ENCODE assay signal across 1 cellular context in genomic region chr11:120744016-120744994, GRCh38.
TF ChIP-seq lines count a peak whose summit lies in the region.

No MANE protein-coding gene starts in this region.

TF ChIP-seq in HCT116, 20 proteins besides CTCF, POLR2A, EP300 and RAD21:
- TF ChIP-seq ZBTB33 (IDR thresholded peaks at IDR 0.05; ENCODE audit: extremely low read depth, insufficient replicate concordance, low read length) (no peak), POLR2AphosphoS5 (IDR thresholded peaks at IDR 0.05; ENCODE audit: low read depth, low read length) (no peak), JUND (IDR thresholded peaks at IDR 0.05) (no peak), SRF (IDR thresholded peaks at IDR 0.05; ENCODE audit: low read depth) (no peak), SP1 (IDR thresholded peaks at IDR 0.05; ENCODE audit: low read depth) (no peak), ZFX (IDR thresholded peaks at IDR 0.05) (no peak), CEBPB (IDR thresholded peaks at IDR 0.05; ENCODE audit: low read depth) (no peak), TCF7L2 (IDR thresholded peaks at IDR 0.05; ENCODE audit: borderline replicate concordance, extremely low read depth, insufficient read depth, insufficient read length) (no peak), EZH2phosphoT487 (IDR thresholded peaks at IDR 0.05; ENCODE audit: borderline replicate concordance) (no peak), SIN3A (IDR thresholded peaks at IDR 0.05; ENCODE audit: low read depth) (no peak), ZNF274 (IDR thresholded peaks at IDR 0.05; ENCODE audit: low read depth, low read length) (no peak), ELF1 (IDR thresholded peaks at IDR 0.05; ENCODE audit: borderline replicate concordance, low read depth) (no peak), YY1 (IDR thresholded peaks at IDR 0.05; ENCODE audit: extremely low read depth, insufficient replicate concordance, low read depth, low read length) (no peak), EGR1 (IDR thresholded peaks at IDR 0.05; ENCODE audit: low read depth) (no peak), FOSL1 (IDR thresholded peaks at IDR 0.05; ENCODE audit: low read depth) (no peak), CBX3 (IDR thresholded peaks at IDR 0.05; ENCODE audit: low read depth) (no peak), EZH2 (IDR thresholded peaks at IDR 0.05) (no peak)
- TF ChIP-seq, protein P1, sequence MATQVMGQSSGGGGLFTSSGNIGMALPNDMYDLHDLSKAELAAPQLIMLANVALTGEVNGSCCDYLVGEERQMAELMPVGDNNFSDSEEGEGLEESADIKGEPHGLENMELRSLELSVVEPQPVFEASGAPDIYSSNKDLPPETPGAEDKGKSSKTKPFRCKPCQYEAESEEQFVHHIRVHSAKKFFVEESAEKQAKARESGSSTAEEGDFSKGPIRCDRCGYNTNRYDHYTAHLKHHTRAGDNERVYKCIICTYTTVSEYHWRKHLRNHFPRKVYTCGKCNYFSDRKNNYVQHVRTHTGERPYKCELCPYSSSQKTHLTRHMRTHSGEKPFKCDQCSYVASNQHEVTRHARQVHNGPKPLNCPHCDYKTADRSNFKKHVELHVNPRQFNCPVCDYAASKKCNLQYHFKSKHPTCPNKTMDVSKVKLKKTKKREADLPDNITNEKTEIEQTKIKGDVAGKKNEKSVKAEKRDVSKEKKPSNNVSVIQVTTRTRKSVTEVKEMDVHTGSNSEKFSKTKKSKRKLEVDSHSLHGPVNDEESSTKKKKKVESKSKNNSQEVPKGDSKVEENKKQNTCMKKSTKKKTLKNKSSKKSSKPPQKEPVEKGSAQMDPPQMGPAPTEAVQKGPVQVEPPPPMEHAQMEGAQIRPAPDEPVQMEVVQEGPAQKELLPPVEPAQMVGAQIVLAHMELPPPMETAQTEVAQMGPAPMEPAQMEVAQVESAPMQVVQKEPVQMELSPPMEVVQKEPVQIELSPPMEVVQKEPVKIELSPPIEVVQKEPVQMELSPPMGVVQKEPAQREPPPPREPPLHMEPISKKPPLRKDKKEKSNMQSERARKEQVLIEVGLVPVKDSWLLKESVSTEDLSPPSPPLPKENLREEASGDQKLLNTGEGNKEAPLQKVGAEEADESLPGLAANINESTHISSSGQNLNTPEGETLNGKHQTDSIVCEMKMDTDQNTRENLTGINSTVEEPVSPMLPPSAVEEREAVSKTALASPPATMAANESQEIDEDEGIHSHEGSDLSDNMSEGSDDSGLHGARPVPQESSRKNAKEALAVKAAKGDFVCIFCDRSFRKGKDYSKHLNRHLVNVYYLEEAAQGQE (IDR thresholded peaks at IDR 0.05; ENCODE audit: low read depth), result no peak
- TF ChIP-seq, protein P2, sequence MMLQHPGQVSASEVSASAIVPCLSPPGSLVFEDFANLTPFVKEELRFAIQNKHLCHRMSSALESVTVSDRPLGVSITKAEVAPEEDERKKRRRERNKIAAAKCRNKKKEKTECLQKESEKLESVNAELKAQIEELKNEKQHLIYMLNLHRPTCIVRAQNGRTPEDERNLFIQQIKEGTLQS (IDR thresholded peaks at IDR 0.05), result no peak
- TF ChIP-seq, protein P3, sequence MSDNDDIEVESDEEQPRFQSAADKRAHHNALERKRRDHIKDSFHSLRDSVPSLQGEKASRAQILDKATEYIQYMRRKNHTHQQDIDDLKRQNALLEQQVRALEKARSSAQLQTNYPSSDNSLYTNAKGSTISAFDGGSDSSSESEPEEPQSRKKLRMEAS (IDR thresholded peaks at IDR 0.05), result no peak
TF ChIP-seq in HCT116: peak in this region for 0.
